3 cellular contexts compared by ENCODE assay signal in genomic region chr11:12687216-12687623, GRCh38.
TF ChIP-seq lines count a peak whose summit lies in the region.

No MANE protein-coding gene starts in this region.

TF ChIP-seq in A549, 52 proteins besides CTCF, POLR2A, EP300 and RAD21 (continues in another document):
- no peak for TF ChIP-seq HMGXB4 (CRISPR knock-in tag; IDR thresholded peaks at IDR 0.05; ENCODE audit: borderline replicate concordance)
- TF ChIP-seq MAZ (IDR thresholded peaks at IDR 0.05; ENCODE audit: borderline replicate concordance, low read depth, low read length), result no peak
- 0 out of 2 replicates have a peak, but pooled peaks have one; percentile 44 for TF ChIP-seq HDAC2 (IDR thresholded peaks at IDR 0.05)
- TF ChIP-seq NFE2L2 (conservative IDR thresholded peaks at IDR 0.05; ENCODE audit: low read length), result no peak
- no peak for TF ChIP-seq NR3C1 (IDR thresholded peaks at IDR 0.05)
- TF ChIP-seq CBX2 (IDR thresholded peaks at IDR 0.05; ENCODE audit: borderline replicate concordance, low read depth), result no peak
- TF ChIP-seq KDM1A (IDR thresholded peaks at IDR 0.05; ENCODE audit: low read depth), result peak; percentile 78; the same call in 1 of the 2 replicates
- no peak for TF ChIP-seq ZC3H11A (IDR thresholded peaks at IDR 0.05)
- TF ChIP-seq E2F6 (IDR thresholded peaks at IDR 0.05; ENCODE audit: borderline replicate concordance, low read depth), result no peak
- TF ChIP-seq MAX (IDR thresholded peaks at IDR 0.05), result no peak
- no peak for TF ChIP-seq FOXS1 (CRISPR knock-in tag; IDR thresholded peaks at IDR 0.05)
- TF ChIP-seq ZFP36 (IDR thresholded peaks at IDR 0.05; ENCODE audit: borderline replicate concordance, partially characterized antibody), result peak; percentile 40
- no peak for TF ChIP-seq KDM5A (IDR thresholded peaks at IDR 0.05)
- no peak for TF ChIP-seq ZNF302 (CRISPR knock-in tag; IDR thresholded peaks at IDR 0.05)
- TF ChIP-seq BCL3 (IDR thresholded peaks at IDR 0.05), result no peak

TF ChIP-seq in IMR-90, 13 proteins besides CTCF, POLR2A, EP300 and RAD21:
- TF ChIP-seq SMC3 (IDR thresholded peaks at IDR 0.05; ENCODE audit: low read depth, low read length) (no peak), ELK1 (IDR thresholded peaks at IDR 0.05; ENCODE audit: borderline replicate concordance, low read depth, low read length) (no peak), BHLHE40 (IDR thresholded peaks at IDR 0.05; ENCODE audit: low read depth, low read length) (no peak), USF2 (IDR thresholded peaks at IDR 0.05; ENCODE audit: low read depth, low read length) (no peak), CHD1 (IDR thresholded peaks at IDR 0.05; ENCODE audit: low read depth, low read length) (no peak), CEBPB (IDR thresholded peaks at IDR 0.05; ENCODE audit: low read depth, low read length) (no peak), RCOR1 (IDR thresholded peaks at IDR 0.05; ENCODE audit: insufficient replicate concordance, low read length) (no peak), NFE2L2 (IDR thresholded peaks at IDR 0.05; ENCODE audit: low read depth, low read length) (no peak), FOS (IDR thresholded peaks at IDR 0.05; ENCODE audit: low read depth, low read length) (no peak), RFX5 (IDR thresholded peaks at IDR 0.05; ENCODE audit: low read depth, low read length) (no peak), MAFK (IDR thresholded peaks at IDR 0.05; ENCODE audit: low read depth, low read length) (no peak), MXI1 (IDR thresholded peaks at IDR 0.05; ENCODE audit: borderline replicate concordance, low read depth, low read length) (no peak), MAZ (IDR thresholded peaks at IDR 0.05; ENCODE audit: borderline replicate concordance, low read depth, low read length) (no peak)

TF ChIP-seq in H1, 55 proteins besides CTCF, POLR2A, EP300 and RAD21:
- TF ChIP-seq TCF12 (IDR thresholded peaks at IDR 0.05; ENCODE audit: low read depth, low read length) (0 out of 2 replicates have a peak, but pooled peaks have one; percentile 30), TBP (IDR thresholded peaks at IDR 0.05; ENCODE audit: low read depth, low read length) (no peak)
